Comparison of ENCODE assay signal across 16 cellular contexts in genomic region chr1:15956150-15956549, GRCh38. TPM values are rescaled to one million over a fixed set of nuclear protein-coding genes. Genes with fewer than 3 reads are reported as not detected.
A peak's percentile ranks its signal among the peaks of the same experiment; 100 is the strongest.
DNase-seq lines count a peak whose midpoint lies in the region; ATAC-seq, FAIRE-seq and TF ChIP-seq lines count a peak whose summit lies in the region.
"Had no signal": no experiment of that assay in that cellular context is flagged by ENCODE, and none has a peak within 500 bp of the region (broad histone marks: within the 10 kb centered on the region; RNA-seq: fewer than 3 reads in every experiment).

No MANE protein-coding gene starts in this region.

- peaks cover 66% of the 10 kb centered on the region for H3K4me1 ChIP-seq in lower lobe of right lung
- peaks cover 59% of the 10 kb centered on the region for H3K4me1 ChIP-seq in upper lobe of right lung
- peaks cover 3% of the 10 kb centered on the region in 2 donors for H3K4me1 ChIP-seq in small intestine (ENCODE audit: control insufficient read depth in 2 of 2, insufficient read depth in 1 of 2, low read depth in 1 of 2, low read length in 1 of 2)

- H3K27me3 ChIP-seq in lower lobe of right lung (ENCODE audit: low read depth) (no peaks in the 10 kb centered on the region), upper lobe of right lung (no peaks in the 10 kb centered on the region), small intestine (ENCODE audit: control insufficient read depth in 2 of 2, insufficient read depth in 2 of 2, low read length in 2 of 2) (no peaks in the 10 kb centered on the region)
- H3K27me3 ChIP-seq: neutrophil had no signal

- no peaks in the 10 kb centered on the region for H3K9me3 ChIP-seq in lower lobe of right lung
- H3K9me3 ChIP-seq in upper lobe of right lung = no peaks in the 10 kb centered on the region
- no peaks in the 10 kb centered on the region for H3K9me3 ChIP-seq in small intestine (ENCODE audit: control insufficient read depth, low read depth)
- H3K9me3 ChIP-seq: neutrophil had no signal

- no peak for FAIRE-seq in small intestine (lab: Jason Lieb, UNC)

- H3K27me3 Mint-ChIP-seq in activated naive CD4-positive, alpha-beta T cell treated with anti-CD3 and anti-CD28 coated beads, Interleukin-2, amount 50 U/mL, for 24 hours = no peaks in the 10 kb centered on the region

- peaks cover 95% of the 10 kb centered on the region for H3K4me1 Mint-ChIP-seq in activated naive CD4-positive, alpha-beta T cell treated with anti-CD3 and anti-CD28 coated beads, Interleukin-2, amount 50 U/mL, for 24 hours

- H3K4me3 ChIP-seq in lower lobe of right lung (no peak overlapping the region), upper lobe of right lung (no peak overlapping the region), small intestine (ENCODE audit: low read depth in 1 of 2, low read length in 2 of 2) (no peak overlapping the region)

- peak; percentile 43 to 82 for ATAC-seq in lower lobe of right lung
- peak; percentile 57 for ATAC-seq in upper lobe of right lung
- ATAC-seq in GM19328 (IDR thresholded peaks at IDR 0.05; ENCODE audit: unreplicated experiment) = no peak

- intact Hi-C loops in lower lobe of right lung (cut with DNase I) (no loop called here), upper lobe of right lung (cut with DNase I) (no loop called here)

- no peaks in the 10 kb centered on the region for H3K36me3 ChIP-seq in lower lobe of right lung
- H3K36me3 ChIP-seq in upper lobe of right lung = no peaks in the 10 kb centered on the region
- peaks cover 0 to 3% of the 10 kb centered on the region in 2 donors for H3K36me3 ChIP-seq in small intestine (ENCODE audit: control insufficient read depth in 2 of 2, insufficient read depth in 2 of 2, low read length in 2 of 2)
- H3K36me3 ChIP-seq: neutrophil had no signal

- peak overlapping the region; percentile 77 for H3K4me3 Mint-ChIP-seq in activated naive CD4-positive, alpha-beta T cell treated with anti-CD3 and anti-CD28 coated beads, Interleukin-2, amount 50 U/mL, for 24 hours

- no peak for DNase-seq in activated naive CD4-positive, alpha-beta T cell treated with anti-CD3 and anti-CD28 coated beads, Interleukin-2, amount 50 U/mL, for 16 hours
- peak; percentile 40 for DNase-seq in amniotic epithelial cell (ENCODE audit: low read depth)
- no peak for DNase-seq in lower lobe of right lung
- DNase-seq in upper lobe of right lung = no peak
- no peak for DNase-seq in D341Med (ENCODE audit: low spot score)
- DNase-seq in small intestine = no peak
- DNase-seq: C1 segment of cervical spinal cord; effector CD8-positive, alpha-beta T cell; NCI-H1105 treated with DMSO at 0.1 percent for 48 hours; NCI-H774; stimulated activated CD4-positive, alpha-beta T cell treated with anti-CD3 and anti-CD28 coated beads, Interleukin-4, amount 100 ng/mL, for 4 hours; T-helper 2 cell had no signal

- peaks cover 14% of the 10 kb centered on the region for H3K36me3 Mint-ChIP-seq in activated naive CD4-positive, alpha-beta T cell treated with anti-CD3 and anti-CD28 coated beads, Interleukin-2, amount 50 U/mL, for 24 hours

- H3K27ac ChIP-seq in lower lobe of right lung (peak overlapping the region; percentile 5), upper lobe of right lung (no peak overlapping the region), small intestine (ENCODE audit: low read depth in 1 of 2, low read length in 1 of 2) (no peak overlapping the region)
- H3K27ac ChIP-seq: neutrophil had no signal

- TF ChIP-seq CTCF in lower lobe of right lung (IDR thresholded peaks at IDR 0.05) (no peak), upper lobe of right lung (IDR thresholded peaks at IDR 0.05) (no peak)

- peak overlapping the region; percentile 98 for H3K27ac Mint-ChIP-seq in activated naive CD4-positive, alpha-beta T cell treated with anti-CD3 and anti-CD28 coated beads, Interleukin-2, amount 50 U/mL, for 24 hours

- no peaks in the 10 kb centered on the region for H3K9me3 Mint-ChIP-seq in activated naive CD4-positive, alpha-beta T cell treated with anti-CD3 and anti-CD28 coated beads, Interleukin-2, amount 50 U/mL, for 24 hours

RNA-seq across cellular contexts. Expression of gene ZBTB17, which starts 19.8 kb away (rescaled TPM):
- 37.7 TPM for total RNA-seq in lower lobe of right lung
- total RNA-seq in upper lobe of right lung = 42.3 TPM
- 10 to 100 TPM; 28.1 to 89.2 (median 71.8) TPM for polyA plus RNA-seq in small intestine

RNA-seq across cellular contexts. Expression of gene SRARP, which starts 47.9 kb away (rescaled TPM):
- total RNA-seq in lower lobe of right lung (0.21 TPM), upper lobe of right lung (not detected)
- polyA plus RNA-seq in small intestine = not detected
- total RNA-seq: ureter had no signal
